9 cellular contexts compared by ENCODE assay signal in the genomic region with DNA sequence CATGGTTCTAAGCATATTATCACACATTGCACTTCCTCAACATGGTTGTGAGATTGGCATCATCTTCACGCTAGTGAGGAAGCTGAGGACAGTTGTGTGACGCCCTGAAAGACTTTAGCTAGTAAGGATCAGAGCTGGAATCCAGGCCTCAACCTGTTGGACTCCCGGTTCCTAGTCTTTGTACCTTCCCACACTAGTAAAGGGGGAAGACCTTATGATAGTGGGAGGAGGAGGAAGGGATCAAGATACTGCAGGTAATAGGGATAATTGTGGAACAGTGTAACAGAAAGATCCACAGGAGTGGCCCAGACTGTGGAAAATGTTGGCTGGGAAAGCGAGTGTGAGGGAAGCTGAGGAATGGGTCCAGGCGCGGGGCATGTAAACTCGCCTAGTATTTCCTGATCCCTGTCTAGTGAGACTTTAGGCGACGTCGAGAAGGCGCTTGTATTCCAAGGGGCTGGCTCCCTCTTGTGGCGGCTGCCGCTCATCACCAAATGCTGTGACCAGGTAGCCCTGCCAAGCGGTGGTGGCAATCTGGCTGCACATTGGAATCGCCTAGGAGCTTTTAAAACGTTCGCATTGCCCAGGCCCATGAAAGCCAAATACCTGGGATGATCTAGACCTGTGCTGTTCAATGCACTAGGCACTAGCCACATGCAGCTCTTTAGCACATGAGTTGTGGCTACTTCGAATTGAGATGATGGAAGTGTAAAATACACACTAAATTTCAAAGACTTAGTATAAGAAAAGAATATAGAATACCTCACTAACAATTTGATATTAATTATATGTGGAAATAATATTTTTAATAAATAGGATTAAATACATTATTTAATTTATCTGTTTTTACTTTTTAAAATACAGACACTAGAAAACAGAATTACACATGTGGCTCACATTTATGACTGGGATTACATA. TPM values are rescaled to one million over a fixed set of nuclear protein-coding genes. Genes with fewer than 3 reads are reported as not detected.
A peak's percentile ranks its signal among the peaks of the same experiment; 100 is the strongest.
DNase-seq lines count a peak whose midpoint lies in the region; ATAC-seq and TF ChIP-seq lines count a peak whose summit lies in the region.
"Had no signal": no experiment of that assay in that cellular context is flagged by ENCODE, and none has a peak within 500 bp of the region (broad histone marks: within the 10 kb centered on the region; RNA-seq: fewer than 3 reads in every experiment).

No MANE protein-coding gene starts in this region.

- H3K9me3 ChIP-seq in WERI-Rb-1 (ENCODE audit: severe bottlenecking), result peaks cover 5% of the 10 kb centered on the region

- TF ChIP-seq CTCF in AG09319 (IDR thresholded peaks at IDR 0.05; ENCODE audit: low read depth, low read length) (peak; percentile 98), WERI-Rb-1 (IDR thresholded peaks at IDR 0.05; ENCODE audit: low read depth, low read length) (peak; percentile 92)

- DNase-seq in AG09319 (ENCODE audit: extremely low read depth, low read depth) (peak; percentile 10), NCI-H2227 (lab: John Stamatoyannopoulos, UW; ENCODE audit: unreplicated experiment) (peak; percentile 60), WERI-Rb-1 (peak; percentile 87), cerebellum (ENCODE audit: low spot score) (peak; percentile 77), left kidney (ENCODE audit: low read depth, low spot score) (peak; percentile 86)
- peak; percentile 17 to 52 for DNase-seq in stimulated activated CD4-positive, alpha-beta T cell treated with anti-CD3 and anti-CD28 coated beads, Interleukin-4, amount 100 ng/mL, for 4 hours

- no peak overlapping the region; the same call in 1 of the 2 replicates for H3K27ac ChIP-seq in WERI-Rb-1

- H3K36me3 ChIP-seq in WERI-Rb-1, result no peaks in the 10 kb centered on the region

- peak overlapping the region; percentile 42 for H3K4me3 ChIP-seq in WERI-Rb-1 (ENCODE audit: low read depth, low read length)

- no peaks in the 10 kb centered on the region for H3K27me3 ChIP-seq in WERI-Rb-1 (ENCODE audit: insufficient read depth, low read depth, severe bottlenecking)

- ATAC-seq in GM18870 (IDR thresholded peaks at IDR 0.05; ENCODE audit: unreplicated experiment), result peak; percentile 83
- peak; percentile 90 for ATAC-seq in HG03097 (IDR thresholded peaks at IDR 0.05; ENCODE audit: low FRiP score, unreplicated experiment)

RNA-seq across cellular contexts. Expression of gene CLDN18, which starts 38.8 kb away (rescaled TPM):
- 0.09 TPM for total RNA-seq in cerebellum
- total RNA-seq: subcutaneous adipose tissue had no signal

Comparison
In these comparisons a context has a peak if more than half of its experiments do, and no peak if none do; other contexts are left out.
1. DNase-seq: peak in every context shown above with its lines; median percentile 87 in WERI-Rb-1; 86 in left kidney; 77 in cerebellum; 60 in NCI-H2227; 34 in stimulated activated CD4-positive, alpha-beta T cell treated with anti-CD3 and anti-CD28 coated beads, Interleukin-4, amount 100 ng/mL, for 4 hours; 10 in AG09319.